Comparison of ENCODE assay signal across 2 cellular contexts in genomic region chr1:26337206-26337535, GRCh38.
TF ChIP-seq lines count a peak whose summit lies in the region.

No MANE protein-coding gene starts in this region.

TF ChIP-seq in A549, 52 proteins besides CTCF, POLR2A, EP300 and RAD21 (continued from another document):
- no peak for TF ChIP-seq ATOH8 (CRISPR knock-in tag; IDR thresholded peaks at IDR 0.05; ENCODE audit: low read depth)

TF ChIP-seq in WTC11, 78 proteins besides CTCF, POLR2A, EP300 and RAD21 (continued from another document):
- no peak for TF ChIP-seq E2F4 (CRISPR knock-in tag; IDR thresholded peaks at IDR 0.05; ENCODE audit: borderline replicate concordance, low read depth)
- TF ChIP-seq ZNF671 (CRISPR knock-in tag; IDR thresholded peaks at IDR 0.05), result no peak
- TF ChIP-seq CREM (CRISPR knock-in tag; IDR thresholded peaks at IDR 0.05), result no peak
- TF ChIP-seq ZNF219 (CRISPR knock-in tag; IDR thresholded peaks at IDR 0.05; ENCODE audit: borderline replicate concordance), result no peak
- no peak for TF ChIP-seq RELA (CRISPR knock-in tag; IDR thresholded peaks at IDR 0.05; ENCODE audit: borderline replicate concordance)
- no peak for TF ChIP-seq ZNF138 (CRISPR knock-in tag; conservative IDR thresholded peaks at IDR 0.05)
- no peak for TF ChIP-seq ERG (CRISPR knock-in tag; IDR thresholded peaks at IDR 0.05)
- TF ChIP-seq SP1 (CRISPR knock-in tag; conservative IDR thresholded peaks at IDR 0.05), result no peak
- no peak for TF ChIP-seq TCF7 (CRISPR knock-in tag; IDR thresholded peaks at IDR 0.05; ENCODE audit: low read depth)
- no peak for TF ChIP-seq STAT6 (CRISPR knock-in tag; conservative IDR thresholded peaks at IDR 0.05; ENCODE audit: low read depth)
